ENCODE assay signal across 8 cellular contexts in genomic region chr5:138438724-138439536, GRCh38. TPM values are rescaled to one million over a fixed set of nuclear protein-coding genes. Genes with fewer than 3 reads are reported as not detected.
A peak's percentile ranks its signal among the peaks of the same experiment; 100 is the strongest.
DNase-seq lines count a peak whose midpoint lies in the region; ATAC-seq, FAIRE-seq and TF ChIP-seq lines count a peak whose summit lies in the region.

Gene REEP2, plus strand, starts transcription at chr5:138439057. Its CDS starts 152 bp downstream, at chr5:138439209.

- H3K27ac ChIP-seq in A549 (peak within 1 kb of the TSS; percentile 60 to 86), trophoblast cell (ENCODE audit: low read depth, low read length) (no peak within 1 kb of the TSS), vagina (peak within 1 kb of the TSS; percentile 25)

- no peaks in the 10 kb centered on the region for H3K79me1 ChIP-seq in trophoblast cell (ENCODE audit: low read length)

- DNase-seq in A549 (ENCODE audit: low read depth in 1 of 2, low spot score in 1 of 2), result peak; percentile 22 to 62
- peak; percentile 67 for DNase-seq in RPMI8226
- DNase-seq in activated naive CD4-positive, alpha-beta T cell treated with anti-CD3 and anti-CD28 coated beads, Interleukin-2, amount 50 U/mL, for 16 hours, result peak; percentile 77
- DNase-seq in head of caudate nucleus, result peak in 39 of 42 donors; percentile 43 to 84 (median 67)
- peak; percentile 25 to 47 for DNase-seq in trophoblast cell
- no peak for DNase-seq in vagina (ENCODE audit: extremely low spot score in 2 of 2)

- no peak within 1 kb of the TSS for H2BK12ac ChIP-seq in trophoblast cell (ENCODE audit: low read length)

- H3K36me3 ChIP-seq in trophoblast cell (ENCODE audit: control insufficient read depth in 1 of 2, insufficient read depth in 2 of 2, low read length in 2 of 2), result peaks cover 9 to 16% of the 10 kb centered on the region in 2 experiments
- H3K36me3 ChIP-seq in vagina, result peaks cover 6 to 28% of the 10 kb centered on the region in 2 donors

- no peak within 1 kb of the TSS for H2BK5ac ChIP-seq in trophoblast cell (ENCODE audit: low read depth, low read length, poor library complexity)

- no peak within 1 kb of the TSS for H2BK120ac ChIP-seq in trophoblast cell (ENCODE audit: insufficient read depth, low read length, poor library complexity)

- H2AK5ac ChIP-seq in trophoblast cell (ENCODE audit: low read length), result no peak within 1 kb of the TSS

- no peak for TF ChIP-seq CTCF in A549 (IDR thresholded peaks at IDR 0.05)
- no peak for TF ChIP-seq CTCF in vagina (IDR thresholded peaks at IDR 0.05)

- no peak for FAIRE-seq in A549 (lab: Jason Lieb, UNC)

- CTCF ChIA-PET in A549 (lab: Yijun Ruan, JAX), result interaction anchor here (1.0 to 5.1 kb wide), 3 partner anchors 11 to 40 kb away, joined by 3 to 43 read pairs (median 7); no protein-coding TSS in a partner anchor

- no peak within 1 kb of the TSS for H3K9ac ChIP-seq in trophoblast cell (ENCODE audit: low read length)

- TF ChIP-seq EP300 in A549 (IDR thresholded peaks at IDR 0.05), result no peak

- intact Hi-C loops in head of caudate nucleus (cut with DNase I) (no loop called here), vagina (cut with DNase I) (no loop called here)

- TF ChIP-seq POLR2A in A549 (IDR thresholded peaks at IDR 0.05; ENCODE audit: low read length), result no peak; the same call in 1 of the 2 replicates
- TF ChIP-seq POLR2A in vagina (IDR thresholded peaks at IDR 0.05), result no peak

- no peak within 1 kb of the TSS for H2AFZ ChIP-seq in trophoblast cell (ENCODE audit: insufficient read depth, low read length, poor library complexity)

- no peak within 1 kb of the TSS for H4K8ac ChIP-seq in trophoblast cell (ENCODE audit: low read depth, low read length)

- peak within 1 kb of the TSS; percentile 87 for H3K4me2 ChIP-seq in A549
- H3K4me2 ChIP-seq in trophoblast cell (ENCODE audit: low read length), result peak within 1 kb of the TSS; percentile 42

- ATAC-seq in A549, result peak; percentile 72 to 73
- ATAC-seq in GM19023 (IDR thresholded peaks at IDR 0.05; ENCODE audit: unreplicated experiment), result peak; percentile 82
- peak; percentile 75 for ATAC-seq in HG03521 (IDR thresholded peaks at IDR 0.05; ENCODE audit: unreplicated experiment)

- no peak within 1 kb of the TSS for H4K12ac ChIP-seq in trophoblast cell (ENCODE audit: low read depth, low read length)

- H3K14ac ChIP-seq in trophoblast cell (ENCODE audit: low read length), result no peak within 1 kb of the TSS

- WGBS in A549 (ENCODE audit: missing lambda C conversion rate), result 18% methylated on average over 17 of the region's 68 CpGs
- no CpG with 5 or more reads among the region's 68 CpGs for WGBS in trophoblast cell (ENCODE audit: extremely low coverage, insufficient coverage, insufficient read length)

- no peak within 1 kb of the TSS for H3K18ac ChIP-seq in trophoblast cell (ENCODE audit: low read length)

- TF ChIP-seq RAD21 in A549 (conservative IDR thresholded peaks at IDR 0.05 in 1 of 2, IDR thresholded peaks at IDR 0.05 in 1 of 2), result no peak

- no peak within 1 kb of the TSS for H3K4ac ChIP-seq in trophoblast cell (ENCODE audit: low read depth, low read length)

- H3K27me3 ChIP-seq in trophoblast cell (ENCODE audit: insufficient read depth, low read length) (peaks cover 4% of the 10 kb centered on the region), vagina (no peaks in the 10 kb centered on the region)

- H3K23ac ChIP-seq in trophoblast cell (ENCODE audit: low read length), result no peak within 1 kb of the TSS

- POLR2A ChIA-PET in A549 (lab: Yijun Ruan, JAX), result interaction anchor here (1.4 kb wide), 1 partner anchor 26 kb away, joined by 3 read pairs; the partner anchor contains the start of gene EGR1

- no peaks in the 10 kb centered on the region for H3K79me2 ChIP-seq in trophoblast cell (ENCODE audit: control insufficient read depth, insufficient read depth, low read length, poor library complexity)

- H3K4me3 ChIP-seq in A549 (peak within 1 kb of the TSS; percentile 57), trophoblast cell (ENCODE audit: low read depth, low read length) (peak within 1 kb of the TSS; percentile 25), vagina (peak within 1 kb of the TSS; percentile 39 to 56)

- H3K4me1 ChIP-seq in A549 (peaks cover 8% of the 10 kb centered on the region; the same call in 2 of the 3 replicates), trophoblast cell (ENCODE audit: control insufficient read depth in 1 of 2, insufficient read depth in 2 of 2, low read length in 2 of 2) (peaks cover 2 to 5% of the 10 kb centered on the region in 2 experiments), vagina (peaks cover 20% of the 10 kb centered on the region)

- no peak within 1 kb of the TSS for H4K91ac ChIP-seq in trophoblast cell (ENCODE audit: low read depth, low read length)

- H3K9me3 ChIP-seq in A549 (no peaks in the 10 kb centered on the region), trophoblast cell (ENCODE audit: insufficient read depth, low read depth, low read length) (peaks cover 1% of the 10 kb centered on the region), vagina (no peaks in the 10 kb centered on the region)

TF ChIP-seq in A549, 52 proteins besides CTCF, POLR2A, EP300 and RAD21:
- no peak for TF ChIP-seq HMGXB4 (CRISPR knock-in tag; IDR thresholded peaks at IDR 0.05; ENCODE audit: borderline replicate concordance)

RNA-seq across cellular contexts. Expression of gene REEP2, which starts in this region (rescaled TPM):
- polyA plus RNA-seq in A549 (2011; rRNA removed) (4.6 and 9.3 TPM in 2 replicates), A549 (2017; fragmentation: RNase III; extraction: RNeasy Plus Mini Kit Qiagen cat#74134 plus additional on column Dnase treatment) (5.0 to 6.1 TPM (median 5.1 TPM) in 3 replicates)
- 2.9 and 4.0 TPM in 2 replicates for polyA plus RNA-seq in A549 (2012; cell fraction: cytosol; rRNA removed)
- 5.3 and 6.5 TPM in 2 replicates for polyA plus RNA-seq in A549 (2012; cell fraction: nucleus; rRNA removed)
- 7.4 and 7.6 TPM in 2 replicates for polyA minus RNA-seq in A549 (2011; rRNA and poly(A)+ RNA removed)
- 0.51 and 0.57 TPM in 2 replicates for polyA plus RNA-seq in trophoblast cell (2013)
- 6.1 TPM for total RNA-seq in vagina

Comparison
In these comparisons a context has a peak if more than half of its experiments do, and no peak if none do; other contexts are left out.
1. DNase-seq: peak in A549 (2 of 2), RPMI8226 (single experiment), activated naive CD4-positive, alpha-beta T cell treated with anti-CD3 and anti-CD28 coated beads, Interleukin-2, amount 50 U/mL, for 16 hours (single experiment), head of caudate nucleus (39 of 42) and trophoblast cell (2 of 2); none in vagina (0 of 2).
2. Peak in every context shown above with its lines, with median percentiles within 50 percentile points of each other: ATAC-seq and H3K4me3 ChIP-seq.